In the genomic region with DNA sequence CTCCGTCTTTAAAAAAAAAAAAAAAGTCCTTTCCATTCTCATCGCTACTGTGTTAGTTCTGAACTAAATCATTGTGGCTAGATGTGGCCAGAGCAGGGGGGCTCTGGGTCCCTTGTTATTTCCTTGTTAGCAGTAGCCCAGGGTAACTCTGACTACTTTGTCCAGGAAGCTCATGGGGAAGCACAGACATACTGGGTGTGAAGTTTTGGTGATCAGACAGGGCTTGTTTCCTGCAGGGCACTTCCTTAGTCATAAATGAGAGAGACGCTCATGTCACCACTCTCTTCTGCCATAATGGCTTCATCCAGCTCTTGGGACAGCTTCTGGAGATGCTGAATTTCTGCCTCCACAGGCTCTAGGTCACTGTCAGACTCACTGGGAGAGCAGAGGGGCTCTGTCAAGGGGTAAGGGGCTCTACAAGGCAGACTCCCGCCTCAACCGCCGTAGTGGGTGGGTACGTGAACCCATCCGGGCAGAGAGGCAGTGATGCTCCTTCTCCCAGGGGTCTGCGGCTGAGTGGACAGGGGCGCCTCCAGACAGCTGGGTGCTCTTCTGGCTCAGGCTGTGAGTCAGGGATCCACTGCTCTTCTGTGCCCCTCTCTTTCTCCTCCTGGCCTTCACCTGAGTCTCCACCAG, we compare ENCODE assay signal across 9 cellular contexts. TPM values are rescaled to one million over a fixed set of nuclear protein-coding genes. Genes with fewer than 3 reads are reported as not detected.
DNase-seq lines count a peak whose midpoint lies in the region; TF ChIP-seq lines count a peak whose summit lies in the region.
"Had no signal": no experiment of that assay in that cellular context is flagged by ENCODE, and none has a peak within 500 bp of the region (broad histone marks: within the 10 kb centered on the region; RNA-seq: fewer than 3 reads in every experiment).

No MANE protein-coding gene starts in this region.

- H3K4me3 ChIP-seq in breast epithelium: no peak overlapping the region

- H3K9me3 ChIP-seq in breast epithelium: no peaks in the 10 kb centered on the region

- intact Hi-C loops in dendritic cell treated with granulocyte-macrophage colony-stimulating factor and Interleukin-4, amounts not matched to agents 40 ng/mL and 50 ng/mL, for 4 days (cut with micrococcal nuclease): no loop called here
- intact Hi-C loops in breast epithelium (cut with DNase I; ENCODE audit: low total_unique reads): loop anchor here (5.0 kb wide), 1 partner anchor 341 kb away; no protein-coding TSS in a partner anchor

- peak overlapping the region; percentile 73 for H3K27ac Mint-ChIP-seq in dendritic cell treated with granulocyte-macrophage colony-stimulating factor and Interleukin-4, amounts not matched to agents 40 ng/mL and 50 ng/mL, for 4 days

- DNase-seq in stimulated activated CD4-positive, alpha-beta T cell treated with anti-CD3 and anti-CD28 coated beads, Interleukin-12 subunit alpha, Interleukin-12 subunit beta, amount 100 ng/mL, for 4 hours: peak; percentile 5
- no peak for DNase-seq in stimulated activated CD4-positive, alpha-beta T cell treated with anti-CD3 and anti-CD28 coated beads, Interleukin-4, amount 100 ng/mL, for 1 hour
- DNase-seq in Kasumi-1 (lab: John Stamatoyannopoulos, UW) (peak; percentile 71 to 83), NCI-H345 (lab: John Stamatoyannopoulos, UW) (no peak), erythroblast (lab: John Stamatoyannopoulos, UW) (no peak), breast epithelium (ENCODE audit: low spot score in 2 of 2) (no peak), medulla oblongata (ENCODE audit: extremely low spot score) (no peak)
- DNase-seq: NCI-H1436 treated with DMSO at 0.1 percent for 48 hours had no signal

- H3K4me1 ChIP-seq in breast epithelium: no peaks in the 10 kb centered on the region

- peaks cover 56% of the 10 kb centered on the region for H3K4me1 Mint-ChIP-seq in dendritic cell treated with granulocyte-macrophage colony-stimulating factor and Interleukin-4, amounts not matched to agents 40 ng/mL and 50 ng/mL, for 4 days (ENCODE audit: low read depth)

- no peak overlapping the region for H3K4me3 Mint-ChIP-seq in dendritic cell treated with granulocyte-macrophage colony-stimulating factor and Interleukin-4, amounts not matched to agents 40 ng/mL and 50 ng/mL, for 4 days

- no peak overlapping the region for H3K27ac ChIP-seq in breast epithelium

- no peak for TF ChIP-seq POLR2A in erythroblast (IDR thresholded peaks at IDR 0.05; ENCODE audit: low read length)
- no peak for TF ChIP-seq POLR2A in breast epithelium (IDR thresholded peaks at IDR 0.05)

- H3K36me3 Mint-ChIP-seq in dendritic cell treated with granulocyte-macrophage colony-stimulating factor and Interleukin-4, amounts not matched to agents 40 ng/mL and 50 ng/mL, for 4 days (ENCODE audit: low read depth): peaks cover 44% of the 10 kb centered on the region

- H3K9me3 Mint-ChIP-seq in dendritic cell treated with granulocyte-macrophage colony-stimulating factor and Interleukin-4, amounts not matched to agents 40 ng/mL and 50 ng/mL, for 4 days: peaks cover 14% of the 10 kb centered on the region

- H3K27me3 ChIP-seq in breast epithelium: no peaks in the 10 kb centered on the region

- H3K27me3 Mint-ChIP-seq in dendritic cell treated with granulocyte-macrophage colony-stimulating factor and Interleukin-4, amounts not matched to agents 40 ng/mL and 50 ng/mL, for 4 days: no peaks in the 10 kb centered on the region

- no peak for TF ChIP-seq CTCF in breast epithelium (IDR thresholded peaks at IDR 0.05)

- no peaks in the 10 kb centered on the region for H3K36me3 ChIP-seq in breast epithelium

RNA-seq across cellular contexts. Expression of a gene that starts 12.9 kb away (rescaled TPM):
- 10 to 100 TPM; 12.0 to 24.7 (median 23.3) TPM for total RNA-seq in breast epithelium

Comparison
In these comparisons a context has a peak if more than half of its experiments do, and no peak if none do; other contexts are left out.
1. DNase-seq: peak in stimulated activated CD4-positive, alpha-beta T cell treated with anti-CD3 and anti-CD28 coated beads, Interleukin-12 subunit alpha, Interleukin-12 subunit beta, amount 100 ng/mL, for 4 hours (single experiment) and Kasumi-1 (2 of 2); none in stimulated activated CD4-positive, alpha-beta T cell treated with anti-CD3 and anti-CD28 coated beads, Interleukin-4, amount 100 ng/mL, for 1 hour (single experiment), NCI-H345 (single experiment), erythroblast (0 of 2), breast epithelium (0 of 2) and medulla oblongata (single experiment).